ENCODE assay signal across 4 cellular contexts in the genomic region with DNA sequence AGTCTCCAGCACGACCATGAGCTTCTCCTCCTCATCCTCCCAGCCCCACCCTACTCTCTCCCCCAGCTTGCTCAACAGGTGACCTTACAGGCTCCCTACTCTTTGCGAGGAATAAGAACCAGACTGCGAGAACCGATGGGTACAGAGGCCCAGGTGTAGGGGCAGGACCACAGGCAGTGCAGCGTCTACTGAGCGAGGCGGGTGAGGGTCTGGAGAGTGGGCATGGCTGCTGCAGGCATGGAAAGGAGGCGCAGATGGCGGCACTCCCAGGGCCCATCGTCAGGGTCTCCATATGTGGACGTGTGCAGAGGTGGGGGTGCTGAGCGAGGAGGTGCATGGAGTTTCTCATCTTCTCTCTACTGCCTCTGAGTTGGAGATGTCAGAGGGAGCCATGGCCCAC. TPM values are rescaled to one million over a fixed set of nuclear protein-coding genes. Genes with fewer than 3 reads are reported as not detected.
"Had no signal": no experiment of that assay in that cellular context is flagged by ENCODE, and none has a peak within 500 bp of the region (broad histone marks: within the 10 kb centered on the region; RNA-seq: fewer than 3 reads in every experiment).

No MANE protein-coding gene starts in this region.

RNA-seq across cellular contexts. Expression of a gene that starts 31.0 kb away (rescaled TPM):
- total RNA-seq: RPMI7951, SJCRH30, SJSA1, SK-MEL-5 had no signal
